In genomic region chr3:189222927-189223706, GRCh38 we compare ENCODE assay signal across 14 cellular contexts. TPM values are rescaled to one million over a fixed set of nuclear protein-coding genes. Genes with fewer than 3 reads are reported as not detected.
"Had no signal": no experiment of that assay in that cellular context is flagged by ENCODE, and none has a peak within 500 bp of the region (broad histone marks: within the 10 kb centered on the region; RNA-seq: fewer than 3 reads in every experiment).

No MANE protein-coding gene starts in this region.

- ATAC-seq: activated CD4-positive, CD25-positive, alpha-beta regulatory T cell treated with anti-CD3 and anti-CD28 coated beads, Interleukin-2, amount 50 U/mL, for 24 hours; activated CD8-positive, alpha-beta memory T cell treated with anti-CD3 and anti-CD28 coated beads, Interleukin-2, amount 10 ng/mL, durations not matched to agents 7 days and 5 days; activated T-cell treated with anti-CD3 and anti-CD28 coated beads, Interleukin-2, amount 50 U/mL, for 4 hours; foreskin keratinocyte; heart left ventricle had no signal

- FAIRE-seq: kidney, urothelium cell line had no signal

- H3K27ac ChIP-seq: foreskin keratinocyte, heart left ventricle, right atrium auricular region, skin epidermis, thyroid gland had no signal

- H3K4me3 ChIP-seq: heart left ventricle, right atrium auricular region, skin epidermis, thyroid gland had no signal

- H3K27me3 ChIP-seq: foreskin keratinocyte, heart left ventricle, right atrium auricular region, thyroid gland had no signal

- H3K9me3 ChIP-seq: heart left ventricle, right atrium auricular region, thyroid gland had no signal

- H3K36me3 ChIP-seq: heart left ventricle, right atrium auricular region, thyroid gland had no signal

- H3K4me1 ChIP-seq: foreskin keratinocyte, heart left ventricle, right atrium auricular region, thyroid gland had no signal

- DNase-seq: activated CD4-positive, alpha-beta T cell treated with anti-CD3 and anti-CD28 coated beads, Interleukin-2, amount 50 U/mL, for 48 hours; activated CD8-positive, alpha-beta memory T cell treated with anti-CD3 and anti-CD28 coated beads, Interleukin-2, amount 10 ng/mL, durations not matched to agents 7 days and 5 days; activated gamma-delta T cell; activated T-cell treated with anti-CD3 and anti-CD28 coated beads, Interleukin-2, amount 50 U/mL, for 4 hours; dermis blood vessel endothelial cell; endodermal cell; foreskin keratinocyte; heart left ventricle; kidney; thyroid gland had no signal

RNA-seq across cellular contexts. Expression of gene TPRG1, which starts 51.3 kb away (rescaled TPM):
- total RNA-seq: dermis blood vessel endothelial cell had no signal
